In the genomic region with DNA sequence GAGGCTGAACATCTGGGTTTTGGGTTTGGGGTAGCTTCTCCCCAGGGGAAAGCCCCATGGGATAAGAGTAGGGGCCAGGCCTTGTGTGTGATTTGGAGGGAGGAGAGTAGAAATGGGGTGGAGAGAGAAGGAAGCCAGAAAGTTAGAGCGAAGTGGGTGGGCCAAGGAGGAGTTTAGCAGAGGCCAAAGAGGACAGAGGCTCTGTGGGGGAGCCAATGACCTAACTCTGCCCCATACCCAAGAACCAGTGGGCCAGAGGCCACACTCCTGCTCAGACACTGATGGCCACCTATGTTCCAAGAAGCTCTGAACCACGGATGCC, we compare ENCODE assay signal across 24 cellular contexts. TPM values are rescaled to one million over a fixed set of nuclear protein-coding genes. Genes with fewer than 3 reads are reported as not detected.
DNase-seq lines count a peak whose midpoint lies in the region; ATAC-seq and TF ChIP-seq lines count a peak whose summit lies in the region.
"Had no signal": no experiment of that assay in that cellular context is flagged by ENCODE, and none has a peak within 500 bp of the region (broad histone marks: within the 10 kb centered on the region; RNA-seq: fewer than 3 reads in every experiment).

No MANE protein-coding gene starts in this region.

- no peaks in the 10 kb centered on the region for H3K9me3 Mint-ChIP-seq in CD4-positive, alpha-beta T cell
- H3K9me3 Mint-ChIP-seq: activated naive CD8-positive, alpha-beta T cell treated with anti-CD3 and anti-CD28 coated beads for 36 hours; naive B cell had no signal

- 61 to 82% (median 63%) methylated on average over 2 of the region's 2 CpGs for WGBS in heart left ventricle, 4 donors
- WGBS in upper lobe of left lung, 2 donors: 68 to 92% methylated on average over 2 of the region's 2 CpGs

- H3K36me3 ChIP-seq in heart left ventricle (peaks cover 0 to 4% (median 0%) of the 10 kb centered on the region in 9 donors), upper lobe of left lung (peaks cover 0 to 13% (median 0%) of the 10 kb centered on the region in 4 donors)
- H3K36me3 ChIP-seq: prostate gland had no signal

- TF ChIP-seq POLR2A in heart left ventricle (IDR thresholded peaks at IDR 0.05): no peak
- TF ChIP-seq POLR2A in upper lobe of left lung (IDR thresholded peaks at IDR 0.05): no peak

- POLR2A ChIA-PET in CD4-positive, alpha-beta T cell (lab: Charles Lee): no interaction called here

- H3K27ac Mint-ChIP-seq in CD4-positive, alpha-beta T cell: no peak overlapping the region
- H3K27ac Mint-ChIP-seq: activated CD8-positive, alpha-beta T cell treated with anti-CD3 and anti-CD28 coated beads, Interleukin-2, amount 10 ng/mL, durations not matched to agents 7 days and 5 days; activated naive CD8-positive, alpha-beta T cell treated with anti-CD3 and anti-CD28 coated beads for 36 hours had no signal

- H3K36me3 Mint-ChIP-seq in CD4-positive, alpha-beta T cell (ENCODE audit: low read depth): no peaks in the 10 kb centered on the region
- H3K36me3 Mint-ChIP-seq: activated naive CD8-positive, alpha-beta T cell treated with anti-CD3 and anti-CD28 coated beads for 36 hours had no signal

- no peaks in the 10 kb centered on the region for H3K27me3 ChIP-seq in heart left ventricle
- H3K27me3 ChIP-seq in upper lobe of left lung: no peaks in the 10 kb centered on the region
- no peaks in the 10 kb centered on the region for H3K27me3 ChIP-seq in CD4-positive, alpha-beta T cell (ENCODE audit: control insufficient read depth, insufficient read depth, low read length)
- H3K27me3 ChIP-seq: hepatocyte had no signal

- DNase-seq in Right ventricle myocardium superior (no peak), cardiac septum (ENCODE audit: low spot score) (no peak), heart left ventricle (peak in 2 of 5 donors; percentile 35 to 58), sciatic nerve (ENCODE audit: low spot score) (no peak), SW480 (ENCODE audit: low spot score) (no peak), upper lobe of left lung (no peak)
- DNase-seq in CD4-positive, alpha-beta T cell: no peak
- DNase-seq: 8988T; activated CD8-positive, alpha-beta T cell treated with anti-CD3 and anti-CD28 coated beads, Interleukin-2, amount 10 ng/mL, durations not matched to agents 7 days and 5 days; activated naive CD8-positive, alpha-beta T cell treated with anti-CD3 and anti-CD28 coated beads for 36 hours; effector CD4-positive, alpha-beta T cell; GF-D8; KG1; mammary epithelial cell; naive B cell; NCI-H1105; NCI-H2107; NCI-H526 treated with DMSO at 0.1 percent for 48 hours; stimulated activated naive CD8-positive, alpha-beta T cell treated with anti-CD3 and anti-CD28 coated beads, Interleukin-15, Interleukin-2, amounts not matched to agents 100 U/mL and 50 U/mL, for 24 hours; T-helper 9 cell had no signal

- no peak for TF ChIP-seq EP300 in upper lobe of left lung (IDR thresholded peaks at IDR 0.05)

- no peak overlapping the region for H3K4me3 Mint-ChIP-seq in CD4-positive, alpha-beta T cell
- H3K4me3 Mint-ChIP-seq: activated CD8-positive, alpha-beta T cell treated with anti-CD3 and anti-CD28 coated beads, Interleukin-2, amount 10 ng/mL, durations not matched to agents 7 days and 5 days; activated naive CD8-positive, alpha-beta T cell treated with anti-CD3 and anti-CD28 coated beads for 36 hours; naive B cell had no signal

- H3K4me3 ChIP-seq in heart left ventricle (no peak overlapping the region), upper lobe of left lung (no peak overlapping the region)
- H3K4me3 ChIP-seq: hepatocyte, prostate gland had no signal

- TF ChIP-seq CTCF in heart left ventricle (IDR thresholded peaks at IDR 0.05) (no peak), upper lobe of left lung (IDR thresholded peaks at IDR 0.05) (no peak)
- no peak for TF ChIP-seq CTCF in CD4-positive, alpha-beta T cell (IDR thresholded peaks at IDR 0.05)

- H3K9me3 ChIP-seq in heart left ventricle (no peaks in the 10 kb centered on the region), upper lobe of left lung (no peaks in the 10 kb centered on the region)
- no peaks in the 10 kb centered on the region for H3K9me3 ChIP-seq in CD4-positive, alpha-beta T cell (ENCODE audit: control insufficient read depth, low read length)
- H3K9me3 ChIP-seq: prostate gland had no signal

- CTCF ChIA-PET in CD4-positive, alpha-beta T cell (lab: Charles Lee): no interaction called here

- H3K4me1 Mint-ChIP-seq in CD4-positive, alpha-beta T cell (ENCODE audit: low read depth): peaks cover 17% of the 10 kb centered on the region

- H3K27me3 Mint-ChIP-seq in CD4-positive, alpha-beta T cell: no peaks in the 10 kb centered on the region
- H3K27me3 Mint-ChIP-seq: activated naive CD8-positive, alpha-beta T cell treated with anti-CD3 and anti-CD28 coated beads for 36 hours; naive B cell had no signal

- H3K4me1 ChIP-seq in heart left ventricle (peaks cover 0 to 82% (median 44%) of the 10 kb centered on the region in 12 donors), upper lobe of left lung (peaks cover 24 to 54% (median 42%) of the 10 kb centered on the region in 4 donors)

- intact Hi-C loops in Right ventricle myocardium superior (cut with DNase I) (no loop called here), cardiac septum (cut with DNase I) (no loop called here), heart left ventricle (cut with DNase I) (loop anchor here in 1 of 10 donors (10.0 kb wide), 1 partner anchor 370 kb away; the partner anchor contains the start of genes HOXC8 and HOXC9), sciatic nerve (cut with DNase I) (no loop called here)
- intact Hi-C loops in CD4-positive, alpha-beta T cell (cut with DNase I, micrococcal nuclease): no loop called here

- ATAC-seq in Right ventricle myocardium superior (ENCODE audit: poor library complexity) (peak; percentile 1), heart left ventricle (no peak), sciatic nerve (peak; percentile 4), upper lobe of left lung (ENCODE audit: low FRiP score in 2 of 2) (no peak), HG03342 (IDR thresholded peaks at IDR 0.05; ENCODE audit: unreplicated experiment) (no peak)
- ATAC-seq in CD4-positive, alpha-beta T cell (ENCODE audit: poor library complexity): no peak
- ATAC-seq: activated CD8-positive, alpha-beta T cell treated with anti-CD3 and anti-CD28 coated beads, Interleukin-2, amount 10 ng/mL, durations not matched to agents 7 days and 5 days; stimulated activated naive CD8-positive, alpha-beta T cell treated with anti-CD3 and anti-CD28 coated beads, Interleukin-15, Interleukin-2, amounts not matched to agents 100 U/mL and 50 U/mL, for 24 hours had no signal

- H3K27ac ChIP-seq in heart left ventricle (peak overlapping the region in 11 of 12 donors; percentile 3 to 69 (median 63)), upper lobe of left lung (peak overlapping the region in 1 of 4 donors; percentile 56)
- H3K27ac ChIP-seq in CD4-positive, alpha-beta T cell (ENCODE audit: low read depth, low read length): no peak overlapping the region
- H3K27ac ChIP-seq: hepatocyte, prostate gland had no signal

RNA-seq across cellular contexts. Expression of gene ZNF385A, which starts 9.3 kb away (rescaled TPM):
- total RNA-seq in Right ventricle myocardium superior: 10.7 TPM
- total RNA-seq in cardiac septum: 4.8 TPM
- total RNA-seq in heart left ventricle: 10 to 100 TPM in 4 of 9 donors, 1 to 10 TPM in 5; 3.6 to 22.7 (median 6.7) TPM
- 1 to 10 TPM; 5.3 TPM for polyA plus RNA-seq in heart left ventricle
- total RNA-seq in sciatic nerve: 12.0 TPM
- total RNA-seq in upper lobe of left lung: 10 to 100 TPM; 18.5 to 43.8 (median 23.0) TPM
- total RNA-seq in CD4-positive, alpha-beta T cell: 1 to 10 TPM; 3.8 to 4.7 TPM

RNA-seq across cellular contexts. Expression of gene GPR84, which starts 10.9 kb away (rescaled TPM):
- total RNA-seq in Right ventricle myocardium superior: not detected
- total RNA-seq in cardiac septum: 0.22 TPM
- total RNA-seq in heart left ventricle: 1 to 10 TPM in 2 of 9 donors, under 1 TPM in 2, not detected in 5; 0.21 to 4.4 (median 0.94) TPM
- under 1 TPM in 1 of 2 donors, not detected in 1; 0.37 TPM for polyA plus RNA-seq in heart left ventricle
- 0.53 TPM for total RNA-seq in sciatic nerve
- total RNA-seq in upper lobe of left lung: 1 to 10 TPM in 3 of 6 donors, under 1 TPM in 1, not detected in 2; 0.39 to 2.1 (median 1.1) TPM
- total RNA-seq in CD4-positive, alpha-beta T cell: under 1 TPM; 0.27 to 0.53 TPM
- polyA plus RNA-seq: BJ, hepatocyte had no signal

RNA-seq across cellular contexts. Expression of gene ITGA5, which starts 43.8 kb away (rescaled TPM):
- total RNA-seq in Right ventricle myocardium superior: 51.6 TPM
- 48.2 TPM for total RNA-seq in cardiac septum
- 100 to 1,000 TPM in 2 of 9 donors, 10 to 100 TPM in 7; 41.6 to 128 (median 55.0) TPM for total RNA-seq in heart left ventricle
- 100 to 1,000 TPM in 1 of 2 donors, 10 to 100 TPM in 1; 33.2 to 301 TPM for polyA plus RNA-seq in heart left ventricle
- 82.3 TPM for total RNA-seq in sciatic nerve
- total RNA-seq in upper lobe of left lung: 100 to 1,000 TPM in 2 of 6 donors, 10 to 100 TPM in 4; 48.3 to 146 (median 92.6) TPM
- 100 to 1,000 TPM; 143 to 159 TPM for total RNA-seq in CD4-positive, alpha-beta T cell

RNA-seq across cellular contexts. Expression of gene COPZ1, which starts 50.3 kb away (rescaled TPM):
- total RNA-seq in Right ventricle myocardium superior (116 TPM), cardiac septum (106 TPM), heart left ventricle (100 to 1,000 TPM; 112 to 146 (median 125) TPM), sciatic nerve (72.5 TPM), upper lobe of left lung (100 to 1,000 TPM in 3 of 6 donors, 10 to 100 TPM in 3; 55.5 to 132 (median 96.7) TPM)
- 100 to 1,000 TPM in 1 of 2 donors, 10 to 100 TPM in 1; 77.3 to 142 TPM for polyA plus RNA-seq in heart left ventricle
- total RNA-seq in CD4-positive, alpha-beta T cell: 10 to 100 TPM; 31.2 to 33.9 TPM

Comparison
In these comparisons a context has a peak if more than half of its experiments do, and no peak if none do; other contexts are left out.
1. ATAC-seq: peak in Right ventricle myocardium superior (single experiment) and sciatic nerve (single experiment); none in heart left ventricle (0 of 4), upper lobe of left lung (0 of 2), CD4-positive, alpha-beta T cell (single experiment) and HG03342 (single experiment).